Comparison of ENCODE assay signal across 2 cellular contexts in genomic region chr2:61660511-61661388, GRCh38.
TF ChIP-seq lines count a peak whose summit lies in the region.

No MANE protein-coding gene starts in this region.

TF ChIP-seq in GM23338, 12 proteins besides CTCF, POLR2A, EP300 and RAD21 (continued from another document):
- no peak for TF ChIP-seq REST (IDR thresholded peaks at IDR 0.05; ENCODE audit: unreplicated experiment)
- TF ChIP-seq, protein P1, sequence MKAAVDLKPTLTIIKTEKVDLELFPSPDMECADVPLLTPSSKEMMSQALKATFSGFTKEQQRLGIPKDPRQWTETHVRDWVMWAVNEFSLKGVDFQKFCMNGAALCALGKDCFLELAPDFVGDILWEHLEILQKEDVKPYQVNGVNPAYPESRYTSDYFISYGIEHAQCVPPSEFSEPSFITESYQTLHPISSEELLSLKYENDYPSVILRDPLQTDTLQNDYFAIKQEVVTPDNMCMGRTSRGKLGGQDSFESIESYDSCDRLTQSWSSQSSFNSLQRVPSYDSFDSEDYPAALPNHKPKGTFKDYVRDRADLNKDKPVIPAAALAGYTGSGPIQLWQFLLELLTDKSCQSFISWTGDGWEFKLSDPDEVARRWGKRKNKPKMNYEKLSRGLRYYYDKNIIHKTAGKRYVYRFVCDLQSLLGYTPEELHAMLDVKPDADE (IDR thresholded peaks at IDR 0.05), result no peak
- TF ChIP-seq, protein P2, sequence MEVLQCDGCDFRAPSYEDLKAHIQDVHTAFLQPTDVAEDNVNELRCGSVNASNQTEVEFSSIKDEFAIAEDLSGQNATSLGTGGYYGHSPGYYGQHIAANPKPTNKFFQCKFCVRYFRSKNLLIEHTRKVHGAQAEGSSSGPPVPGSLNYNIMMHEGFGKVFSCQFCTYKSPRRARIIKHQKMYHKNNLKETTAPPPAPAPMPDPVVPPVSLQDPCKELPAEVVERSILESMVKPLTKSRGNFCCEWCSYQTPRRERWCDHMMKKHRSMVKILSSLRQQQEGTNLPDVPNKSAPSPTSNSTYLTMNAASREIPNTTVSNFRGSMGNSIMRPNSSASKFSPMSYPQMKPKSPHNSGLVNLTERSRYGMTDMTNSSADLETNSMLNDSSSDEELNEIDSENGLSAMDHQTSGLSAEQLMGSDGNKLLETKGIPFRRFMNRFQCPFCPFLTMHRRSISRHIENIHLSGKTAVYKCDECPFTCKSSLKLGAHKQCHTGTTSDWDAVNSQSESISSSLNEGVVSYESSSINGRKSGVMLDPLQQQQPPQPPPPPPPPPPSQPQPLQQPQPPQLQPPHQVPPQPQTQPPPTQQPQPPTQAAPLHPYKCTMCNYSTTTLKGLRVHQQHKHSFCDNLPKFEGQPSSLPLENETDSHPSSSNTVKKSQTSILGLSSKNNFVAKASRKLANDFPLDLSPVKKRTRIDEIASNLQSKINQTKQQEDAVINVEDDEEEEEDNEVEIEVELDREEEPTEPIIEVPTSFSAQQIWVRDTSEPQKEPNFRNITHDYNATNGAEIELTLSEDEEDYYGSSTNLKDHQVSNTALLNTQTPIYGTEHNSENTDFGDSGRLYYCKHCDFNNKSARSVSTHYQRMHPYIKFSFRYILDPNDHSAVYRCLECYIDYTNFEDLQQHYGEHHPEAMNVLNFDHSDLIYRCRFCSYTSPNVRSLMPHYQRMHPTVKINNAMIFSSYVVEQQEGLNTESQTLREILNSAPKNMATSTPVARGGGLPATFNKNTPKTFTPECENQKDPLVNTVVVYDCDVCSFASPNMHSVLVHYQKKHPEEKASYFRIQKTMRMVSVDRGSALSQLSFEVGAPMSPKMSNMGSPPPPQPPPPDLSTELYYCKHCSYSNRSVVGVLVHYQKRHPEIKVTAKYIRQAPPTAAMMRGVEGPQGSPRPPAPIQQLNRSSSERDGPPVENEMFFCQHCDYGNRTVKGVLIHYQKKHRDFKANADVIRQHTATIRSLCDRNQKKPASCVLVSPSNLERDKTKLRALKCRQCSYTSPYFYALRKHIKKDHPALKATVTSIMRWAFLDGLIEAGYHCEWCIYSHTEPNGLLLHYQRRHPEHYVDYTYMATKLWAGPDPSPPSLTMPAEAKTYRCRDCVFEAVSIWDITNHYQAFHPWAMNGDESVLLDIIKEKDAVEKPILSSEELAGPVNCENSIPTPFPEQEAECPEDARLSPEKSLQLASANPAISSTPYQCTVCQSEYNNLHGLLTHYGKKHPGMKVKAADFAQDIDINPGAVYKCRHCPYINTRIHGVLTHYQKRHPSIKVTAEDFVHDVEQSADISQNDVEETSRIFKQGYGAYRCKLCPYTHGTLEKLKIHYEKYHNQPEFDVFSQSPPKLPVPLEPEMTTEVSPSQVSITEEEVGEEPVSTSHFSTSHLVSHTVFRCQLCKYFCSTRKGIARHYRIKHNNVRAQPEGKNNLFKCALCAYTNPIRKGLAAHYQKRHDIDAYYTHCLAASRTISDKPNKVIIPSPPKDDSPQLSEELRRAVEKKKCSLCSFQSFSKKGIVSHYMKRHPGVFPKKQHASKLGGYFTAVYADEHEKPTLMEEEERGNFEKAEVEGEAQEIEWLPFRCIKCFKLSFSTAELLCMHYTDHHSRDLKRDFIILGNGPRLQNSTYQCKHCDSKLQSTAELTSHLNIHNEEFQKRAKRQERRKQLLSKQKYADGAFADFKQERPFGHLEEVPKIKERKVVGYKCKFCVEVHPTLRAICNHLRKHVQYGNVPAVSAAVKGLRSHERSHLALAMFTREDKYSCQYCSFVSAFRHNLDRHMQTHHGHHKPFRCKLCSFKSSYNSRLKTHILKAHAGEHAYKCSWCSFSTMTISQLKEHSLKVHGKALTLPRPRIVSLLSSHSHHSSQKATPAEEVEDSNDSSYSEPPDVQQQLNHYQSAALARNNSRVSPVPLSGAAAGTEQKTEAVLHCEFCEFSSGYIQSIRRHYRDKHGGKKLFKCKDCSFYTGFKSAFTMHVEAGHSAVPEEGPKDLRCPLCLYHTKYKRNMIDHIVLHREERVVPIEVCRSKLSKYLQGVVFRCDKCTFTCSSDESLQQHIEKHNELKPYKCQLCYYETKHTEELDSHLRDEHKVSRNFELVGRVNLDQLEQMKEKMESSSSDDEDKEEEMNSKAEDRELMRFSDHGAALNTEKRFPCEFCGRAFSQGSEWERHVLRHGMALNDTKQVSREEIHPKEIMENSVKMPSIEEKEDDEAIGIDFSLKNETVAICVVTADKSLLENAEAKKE (CRISPR knock-in tag; IDR thresholded peaks at IDR 0.05), result no peak
- no peak for TF ChIP-seq CREB1 (CRISPR knock-in tag; IDR thresholded peaks at IDR 0.05; ENCODE audit: low read depth)
- no peak for TF ChIP-seq ZNF114 (CRISPR knock-in tag; IDR thresholded peaks at IDR 0.05)
- no peak for TF ChIP-seq ZNF331 (CRISPR knock-in tag; IDR thresholded peaks at IDR 0.05; ENCODE audit: low read depth)

TF ChIP-seq in K562, 482 proteins besides CTCF, POLR2A, EP300 and RAD21 (continued from another document):
- no peak for TF ChIP-seq ETV1 (tag; conservative IDR thresholded peaks at IDR 0.05; ENCODE audit: low read depth)
